ENCODE assay signal across 1 cellular context in the genomic region with DNA sequence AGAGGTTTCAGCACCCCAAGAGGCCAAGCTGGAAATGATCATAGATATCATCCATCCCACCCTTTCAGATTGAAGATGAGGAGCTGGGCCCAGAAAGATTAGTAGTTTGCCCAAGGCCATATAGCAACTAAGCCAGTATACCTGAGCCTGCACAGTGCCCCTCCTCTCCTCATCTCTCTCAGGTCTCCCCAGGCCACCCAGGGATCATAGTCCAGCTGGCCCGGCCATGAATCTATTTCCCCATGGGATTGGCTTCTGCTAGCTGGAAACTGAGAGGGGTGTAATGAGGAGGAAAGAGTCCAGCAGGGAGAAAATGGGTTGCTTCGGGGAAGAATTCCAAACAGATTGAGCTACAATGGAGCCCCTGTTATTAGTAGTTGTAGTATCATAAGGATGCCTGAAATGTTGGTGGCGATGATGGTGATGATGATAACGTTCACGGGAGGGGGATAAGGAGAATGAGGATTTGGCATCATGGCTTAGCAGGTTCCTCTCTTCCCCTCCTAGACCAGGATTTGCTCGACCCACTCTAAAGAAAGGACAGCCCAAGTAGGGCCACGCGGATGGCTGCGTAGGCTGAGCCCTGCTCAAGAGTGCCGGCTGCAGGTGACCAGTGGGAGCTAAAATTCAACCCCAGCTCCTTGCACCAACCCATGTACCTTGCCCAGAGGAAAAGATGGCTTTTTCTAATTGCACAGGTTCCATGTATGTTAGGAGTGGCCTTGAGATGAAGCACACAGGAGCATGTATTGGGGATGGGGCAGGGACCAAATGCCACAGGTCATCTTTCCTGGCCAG.
TF ChIP-seq lines count a peak whose summit lies in the region.

No MANE protein-coding gene starts in this region.

TF ChIP-seq in K562, 482 proteins besides CTCF, POLR2A, EP300 and RAD21 (continued from another document):
- TF ChIP-seq, protein P1, sequence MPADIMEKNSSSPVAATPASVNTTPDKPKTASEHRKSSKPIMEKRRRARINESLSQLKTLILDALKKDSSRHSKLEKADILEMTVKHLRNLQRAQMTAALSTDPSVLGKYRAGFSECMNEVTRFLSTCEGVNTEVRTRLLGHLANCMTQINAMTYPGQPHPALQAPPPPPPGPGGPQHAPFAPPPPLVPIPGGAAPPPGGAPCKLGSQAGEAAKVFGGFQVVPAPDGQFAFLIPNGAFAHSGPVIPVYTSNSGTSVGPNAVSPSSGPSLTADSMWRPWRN (IDR thresholded peaks at IDR 0.05; ENCODE audit: low read depth): no peak
- TF ChIP-seq CGGBP1 (CRISPR knock-in tag; IDR thresholded peaks at IDR 0.05): no peak
- no peak for TF ChIP-seq ZKSCAN1 (IDR thresholded peaks at IDR 0.05; ENCODE audit: low read depth, low read length)
- no peak for TF ChIP-seq HMG20A (CRISPR knock-in tag; conservative IDR thresholded peaks at IDR 0.05)
- no peak for TF ChIP-seq NCOR1 (IDR thresholded peaks at IDR 0.05)
- TF ChIP-seq ZNF551 (CRISPR knock-in tag; IDR thresholded peaks at IDR 0.05): no peak
- TF ChIP-seq NFE2 (IDR thresholded peaks at IDR 0.05; ENCODE audit: low read depth): no peak
- TF ChIP-seq TOE1 (IDR thresholded peaks at IDR 0.05; ENCODE audit: borderline replicate concordance): no peak
- no peak for TF ChIP-seq TOE1 (CRISPR knock-in tag; IDR thresholded peaks at IDR 0.05; ENCODE audit: borderline replicate concordance, low read depth)
- no peak for TF ChIP-seq ZC3H4 (CRISPR knock-in tag; IDR thresholded peaks at IDR 0.05; ENCODE audit: borderline replicate concordance)
- no peak for TF ChIP-seq KDM2B (CRISPR knock-in tag; IDR thresholded peaks at IDR 0.05)
- TF ChIP-seq LARP7 (IDR thresholded peaks at IDR 0.05): no peak
